Comparison of ENCODE assay signal across 1 cellular context in the genomic region with DNA sequence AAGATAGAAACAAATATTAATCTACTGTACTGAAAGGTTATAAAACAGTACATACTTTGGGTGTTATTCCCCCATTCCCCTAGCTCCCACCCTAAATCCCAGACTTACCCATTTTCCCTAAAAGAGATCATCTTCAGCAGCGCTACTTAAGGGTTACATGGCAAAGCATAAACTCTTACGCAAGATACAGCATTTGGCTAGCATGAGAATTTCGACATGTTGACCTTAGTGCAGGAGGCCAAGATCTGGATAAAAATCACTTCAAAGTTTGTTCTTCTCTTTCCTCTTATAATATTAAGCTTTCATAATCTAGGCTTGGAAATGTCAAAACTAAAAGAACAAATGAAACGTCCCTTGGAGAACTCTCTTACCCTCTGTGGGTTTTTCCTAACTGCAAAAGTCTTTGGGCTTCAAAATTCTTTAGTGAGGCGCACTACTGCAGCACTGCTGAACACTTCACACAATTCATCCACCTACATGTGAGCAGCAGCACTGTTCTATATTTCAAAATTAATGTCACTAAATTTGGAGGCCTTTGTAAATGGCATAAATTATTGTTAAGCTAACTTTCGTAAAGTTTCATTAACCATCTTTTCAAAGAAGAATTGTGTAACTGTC.
TF ChIP-seq lines count a peak whose summit lies in the region.

No MANE protein-coding gene starts in this region.

TF ChIP-seq in IMR-90, 13 proteins besides CTCF, POLR2A, EP300 and RAD21:
- peak; percentile 78 for TF ChIP-seq CEBPB (IDR thresholded peaks at IDR 0.05; ENCODE audit: low read depth, low read length)
- no peak for TF ChIP-seq FOS (IDR thresholded peaks at IDR 0.05; ENCODE audit: low read depth, low read length)
- no peak for TF ChIP-seq ELK1 (IDR thresholded peaks at IDR 0.05; ENCODE audit: borderline replicate concordance, low read depth, low read length)
- no peak for TF ChIP-seq MAFK (IDR thresholded peaks at IDR 0.05; ENCODE audit: low read depth, low read length)
- no peak for TF ChIP-seq CHD1 (IDR thresholded peaks at IDR 0.05; ENCODE audit: low read depth, low read length)
